Comparison of ENCODE assay signal across 12 cellular contexts in the genomic region with DNA sequence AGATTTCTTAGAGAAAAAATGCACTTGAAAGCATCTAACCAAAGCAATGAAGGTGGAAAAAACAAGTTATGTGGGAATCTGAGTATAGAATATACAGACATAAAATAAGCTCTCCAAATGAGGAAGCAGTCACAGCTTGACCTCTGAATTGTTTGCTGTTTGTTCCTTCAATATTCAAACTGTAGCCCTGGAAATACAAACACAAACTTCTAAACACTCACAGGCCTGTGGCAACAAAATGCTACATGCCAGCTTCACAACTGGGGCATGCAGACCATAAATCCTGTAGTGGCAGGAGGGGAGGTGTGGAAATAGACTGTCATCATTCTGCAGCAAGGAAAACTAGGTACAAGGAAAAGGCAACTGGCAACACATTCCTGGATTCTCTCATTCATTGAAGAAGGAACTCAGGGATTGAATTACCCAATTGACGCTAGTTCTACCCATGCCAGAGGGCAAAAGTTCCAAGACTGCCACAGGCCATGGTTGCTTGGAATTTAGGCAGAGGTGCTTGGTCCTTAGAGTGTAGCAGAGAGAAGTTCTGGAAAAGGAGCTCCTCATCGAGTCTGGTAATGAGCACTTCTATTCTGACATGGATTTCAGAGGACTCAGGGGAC.
A peak's percentile ranks its signal among the peaks of the same experiment; 100 is the strongest.
DNase-seq lines count a peak whose midpoint lies in the region; ATAC-seq, FAIRE-seq and TF ChIP-seq lines count a peak whose summit lies in the region.
"Had no signal": no experiment of that assay in that cellular context is flagged by ENCODE, and none has a peak within 500 bp of the region (broad histone marks: within the 10 kb centered on the region; RNA-seq: fewer than 3 reads in every experiment).

No MANE protein-coding gene starts in this region.

- H3K4me1 Mint-ChIP-seq in immature natural killer cell = no peaks in the 10 kb centered on the region
- H3K4me1 Mint-ChIP-seq in activated T-helper 17 cell treated with anti-CD3 and anti-CD28 coated beads, Interleukin-2, amount 50 U/mL, for 72 hours = no peaks in the 10 kb centered on the region

- peaks cover 0 to 17% of the 10 kb centered on the region in 2 donors for H3K4me1 ChIP-seq in small intestine (ENCODE audit: control insufficient read depth in 2 of 2, insufficient read depth in 1 of 2, low read depth in 1 of 2, low read length in 1 of 2)

- no peak overlapping the region for H3K4me3 Mint-ChIP-seq in immature natural killer cell
- H3K4me3 Mint-ChIP-seq in activated T-helper 17 cell treated with anti-CD3 and anti-CD28 coated beads, Interleukin-2, amount 50 U/mL, for 72 hours = no peak overlapping the region

- peak overlapping the region in 1 of 2 donors; percentile 40 for H3K27ac ChIP-seq in small intestine (ENCODE audit: low read depth in 1 of 2, low read length in 1 of 2)

- DNase-seq in H4 (ENCODE audit: low spot score) (peak; percentile 40), iPS-NIHi11 (ENCODE audit: low spot score) (peak; percentile 5), small intestine (peak; percentile 25), immature natural killer cell (no peak)
- DNase-seq: activated effector memory CD4-positive, alpha-beta T cell treated with Interleukin-2 at 50 U/mL for 16 hours; effector CD4-positive, alpha-beta T cell had no signal

- H3K27me3 ChIP-seq in small intestine (ENCODE audit: control insufficient read depth in 2 of 2, insufficient read depth in 2 of 2, low read length in 2 of 2) = no peaks in the 10 kb centered on the region
- H3K27me3 ChIP-seq: stomach had no signal

- no peaks in the 10 kb centered on the region for H3K36me3 Mint-ChIP-seq in immature natural killer cell
- no peaks in the 10 kb centered on the region for H3K36me3 Mint-ChIP-seq in activated T-helper 17 cell treated with anti-CD3 and anti-CD28 coated beads, Interleukin-2, amount 50 U/mL, for 72 hours (ENCODE audit: low read depth)

- H3K9me3 ChIP-seq in small intestine (ENCODE audit: control insufficient read depth, low read depth) = no peaks in the 10 kb centered on the region
- H3K9me3 ChIP-seq: stomach had no signal

- no peak overlapping the region for H3K4me3 ChIP-seq in small intestine (ENCODE audit: low read depth in 1 of 2, low read length in 2 of 2)
- H3K4me3 ChIP-seq: skin epidermis, stomach had no signal

- H3K9me3 Mint-ChIP-seq in immature natural killer cell = peaks cover 0 to 2% (median 0%) of the 10 kb centered on the region in 6 donors
- H3K9me3 Mint-ChIP-seq in activated T-helper 17 cell treated with anti-CD3 and anti-CD28 coated beads, Interleukin-2, amount 50 U/mL, for 72 hours = no peaks in the 10 kb centered on the region

- no peak for ATAC-seq in GM18520 (IDR thresholded peaks at IDR 0.05; ENCODE audit: unreplicated experiment)
- no peak for ATAC-seq in activated T-helper 17 cell treated with anti-CD3 and anti-CD28 coated beads, Interleukin-2, amount 50 U/mL, for 72 hours (replicated peaks)

- no peaks in the 10 kb centered on the region for H3K36me3 ChIP-seq in small intestine (ENCODE audit: control insufficient read depth in 2 of 2, insufficient read depth in 2 of 2, low read length in 2 of 2)
- H3K36me3 ChIP-seq: stomach had no signal

- no peak overlapping the region for H3K27ac Mint-ChIP-seq in immature natural killer cell
- no peak overlapping the region for H3K27ac Mint-ChIP-seq in activated T-helper 17 cell treated with anti-CD3 and anti-CD28 coated beads, Interleukin-2, amount 50 U/mL, for 72 hours

- WGBS in small intestine, 3 donors = 30 to 49% (median 34%) methylated on average over 2 of the region's 2 CpGs

- H3K27me3 Mint-ChIP-seq in immature natural killer cell (ENCODE audit: low read depth in 3 of 3) = peaks cover 0 to 4% (median 3%) of the 10 kb centered on the region in 3 donors
- no peaks in the 10 kb centered on the region for H3K27me3 Mint-ChIP-seq in activated T-helper 17 cell treated with anti-CD3 and anti-CD28 coated beads, Interleukin-2, amount 50 U/mL, for 72 hours

- FAIRE-seq in small intestine (lab: Jason Lieb, UNC) = no peak
- FAIRE-seq: TTC549 had no signal

TF ChIP-seq in PFSK-1, 5 proteins besides CTCF, POLR2A, EP300 and RAD21:
- TF ChIP-seq FOXP2 (optimal IDR thresholded peaks at IDR 0.05; ENCODE audit: borderline replicate concordance, extremely low read depth, extremely low read length, insufficient read depth) (peak; percentile 8), TAF1 (IDR thresholded peaks at IDR 0.05; ENCODE audit: borderline replicate concordance, insufficient read depth, low read length) (no peak)

Comparison
In these comparisons a context has a peak if more than half of its experiments do, and no peak if none do; other contexts are left out.
1. DNase-seq: peak in H4 (single experiment), iPS-NIHi11 (single experiment) and small intestine (single experiment); none in immature natural killer cell (0 of 3).